34 cellular contexts compared by ENCODE assay signal in the genomic region with DNA sequence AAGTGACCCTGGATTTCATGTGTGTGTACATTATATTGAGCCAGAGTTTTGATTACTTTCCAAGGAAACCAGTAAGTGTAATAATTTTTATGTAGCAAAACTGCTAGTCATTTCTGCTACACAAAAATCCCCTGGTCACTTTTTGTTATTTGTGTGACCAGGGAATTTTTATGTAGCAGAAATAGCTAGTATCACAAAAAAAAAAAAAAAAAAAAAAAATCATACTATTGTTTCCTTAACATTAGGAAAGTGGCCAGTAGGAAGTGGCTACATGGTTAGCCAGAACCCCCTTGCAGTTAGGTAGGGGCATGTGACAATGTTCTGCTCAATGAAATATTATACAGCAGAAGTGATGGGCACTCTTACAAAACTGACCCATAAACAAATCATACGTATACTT.
DNase-seq lines count a peak whose midpoint lies in the region; ATAC-seq, FAIRE-seq and TF ChIP-seq lines count a peak whose summit lies in the region.
"Had no signal": no experiment of that assay in that cellular context is flagged by ENCODE, and none has a peak within 500 bp of the region (broad histone marks: within the 10 kb centered on the region; RNA-seq: fewer than 3 reads in every experiment).

No MANE protein-coding gene starts in this region.

- intact Hi-C loops in GM12878 (cut with micrococcal nuclease; ENCODE audit: unreplicated experiment), result no loop called here

- no peaks in the 10 kb centered on the region for H3K27me3 Mint-ChIP-seq in activated CD8-positive, alpha-beta T cell treated with anti-CD3 and anti-CD28 coated beads, Interleukin-2, amount 10 ng/mL, durations not matched to agents 7 days and 5 days (ENCODE audit: low read depth)
- H3K27me3 Mint-ChIP-seq: B cell; CD4-positive, alpha-beta memory T cell; CD4-positive, alpha-beta T cell; CD4-positive, CD25-positive, alpha-beta regulatory T cell; CD8-positive, alpha-beta memory T cell had no signal

- H3K4me3 Mint-ChIP-seq in activated CD8-positive, alpha-beta T cell treated with anti-CD3 and anti-CD28 coated beads, Interleukin-2, amount 10 ng/mL, durations not matched to agents 7 days and 5 days, result no peak overlapping the region
- H3K4me3 Mint-ChIP-seq: B cell; CD14-positive monocyte; CD4-positive, alpha-beta memory T cell; CD4-positive, alpha-beta T cell; CD4-positive, CD25-positive, alpha-beta regulatory T cell; CD8-positive, alpha-beta memory T cell; CD8-positive, alpha-beta T cell had no signal

- no peak overlapping the region for H2AFZ ChIP-seq in GM12878 (ENCODE audit: control insufficient read depth, low read depth, low read length)

- no peak for TF ChIP-seq EP300 in A549 (IDR thresholded peaks at IDR 0.05)
- TF ChIP-seq EP300 in GM12878 (IDR thresholded peaks at IDR 0.05; ENCODE audit: borderline replicate concordance in 1 of 2, control insufficient read depth in 1 of 2, low read depth in 2 of 2, low read length in 2 of 2), result no peak; a peak in 1 of 4 replicates

- H3K27ac ChIP-seq in A549 (no peak overlapping the region), GM12878 (ENCODE audit: control insufficient read depth, insufficient read depth) (no peak overlapping the region)
- H3K27ac ChIP-seq: 22Rv1; BLaER1; BLaER1 treated with 17β-estradiol and CSF1 and Interleukin-3, amounts not matched to agents 10 nM and 100 nM; C4-2B had no signal

- RAD21 ChIA-PET in GM12878 (lab: Charles Lee; ENCODE audit: unreplicated experiment), result interaction anchor here (0.6 to 6.4 kb wide), 4 partner anchors 25 to 99 kb away, joined by 3 to 29 read pairs (median 6); no protein-coding TSS in a partner anchor

- H3K27me3 ChIP-seq in GM12878 (replicated peaks in 1 of 2; ENCODE audit: control insufficient read depth in 2 of 2, insufficient read depth in 2 of 2, low read length in 1 of 2), result no peaks in the 10 kb centered on the region
- H3K27me3 ChIP-seq: BE2C; BLaER1; BLaER1 treated with 17β-estradiol and CSF1 and Interleukin-3, amounts not matched to agents 10 nM and 100 nM had no signal

- no peaks in the 10 kb centered on the region for H3K79me2 ChIP-seq in GM12878 (ENCODE audit: control insufficient read depth, insufficient read depth, low read length)

- DNase-seq in A549 (ENCODE audit: low read depth in 1 of 2, low spot score in 1 of 2), result no peak
- DNase-seq in GM12865 (ENCODE audit: low read depth), result peak; percentile 2
- no peak for DNase-seq in GM12878 (ENCODE audit: low read depth, low spot score)
- DNase-seq in NCI-H2029 (lab: John Stamatoyannopoulos, UW), result no peak
- no peak for DNase-seq in left lobe of liver (ENCODE audit: low spot score)
- no peak for DNase-seq in activated CD8-positive, alpha-beta T cell treated with anti-CD3 and anti-CD28 coated beads, Interleukin-2, amount 10 ng/mL, durations not matched to agents 7 days and 5 days
- DNase-seq: 8988T; ACHN; AML-193; BE2C; C1 segment of cervical spinal cord; Caco-2; Calu3; CD4-positive, alpha-beta memory T cell; CD4-positive, alpha-beta T cell; CD4-positive, CD25-positive, alpha-beta regulatory T cell; CD8-positive, alpha-beta memory T cell; CD8-positive, alpha-beta T cell; COR-L47; DMS 273 treated with DMSO at 0.1 percent for 48 hours; DMS153; DMS53; DMS79; DMS79 treated with DMSO at 0.1 percent for 48 hours; DND-41; EL had no signal

- no peaks in the 10 kb centered on the region for H3K4me1 Mint-ChIP-seq in activated CD8-positive, alpha-beta T cell treated with anti-CD3 and anti-CD28 coated beads, Interleukin-2, amount 10 ng/mL, durations not matched to agents 7 days and 5 days (ENCODE audit: low read depth)
- H3K4me1 Mint-ChIP-seq: B cell; CD14-positive monocyte; CD4-positive, alpha-beta memory T cell; CD4-positive, CD25-positive, alpha-beta regulatory T cell; CD8-positive, alpha-beta memory T cell had no signal

- no peaks in the 10 kb centered on the region for H3K36me3 Mint-ChIP-seq in activated CD8-positive, alpha-beta T cell treated with anti-CD3 and anti-CD28 coated beads, Interleukin-2, amount 10 ng/mL, durations not matched to agents 7 days and 5 days (ENCODE audit: low read depth)
- H3K36me3 Mint-ChIP-seq: CD14-positive monocyte; CD4-positive, alpha-beta memory T cell; CD4-positive, CD25-positive, alpha-beta regulatory T cell; CD8-positive, alpha-beta memory T cell; CD8-positive, alpha-beta T cell had no signal

- TF ChIP-seq CTCF in A549 (IDR thresholded peaks at IDR 0.05) (no peak), GM12865 (IDR thresholded peaks at IDR 0.05; ENCODE audit: insufficient read depth, low read depth, low read length, missing control alignments) (no peak), GM12878 (IDR thresholded peaks at IDR 0.05 in 2 of 3, conservative IDR thresholded peaks at IDR 0.05 in 1 of 3; ENCODE audit: control insufficient read depth in 2 of 3, extremely low read depth in 1 of 3, insufficient read depth in 1 of 3, low read depth in 3 of 3, low read length in 3 of 3) (no peak)

- SMC1A ChIA-PET in GM12878 (lab: Charles Lee; ENCODE audit: uncharacterized antibody, unreplicated experiment), result interaction anchor here (0.6 to 1.8 kb wide), 9 partner anchors 9 to 322 kb away, joined by 3 to 10 read pairs (median 3); no protein-coding TSS in a partner anchor

- WGBS in A549 (ENCODE audit: missing lambda C conversion rate), result 90% methylated on average over 1 of the region's 1 CpG
- WGBS in GM12878 (ENCODE audit: insufficient coverage, insufficient replicate concordance, low lambda C conversion rate, missing lambda C conversion rate), result 4% methylated on average over 1 of the region's 1 CpG

- BruUV-seq in GM12878 (replicated peaks; lab: Mats Ljungman, UMichigan), result no TSS peak

- TF ChIP-seq RAD21 in A549 (conservative IDR thresholded peaks at IDR 0.05 in 1 of 2, IDR thresholded peaks at IDR 0.05 in 1 of 2) (no peak), GM12878 (IDR thresholded peaks at IDR 0.05; ENCODE audit: insufficient read depth, low read depth, low read length) (no peak)

- no peak overlapping the region for H3K9ac ChIP-seq in GM12878 (ENCODE audit: control insufficient read depth, insufficient read depth, low read length)
- H3K9ac ChIP-seq: BLaER1; BLaER1 treated with 17β-estradiol and CSF1 and Interleukin-3, amounts not matched to agents 10 nM and 100 nM had no signal

- H3K9me3 Mint-ChIP-seq in activated CD8-positive, alpha-beta T cell treated with anti-CD3 and anti-CD28 coated beads, Interleukin-2, amount 10 ng/mL, durations not matched to agents 7 days and 5 days (ENCODE audit: insufficient read depth), result no peaks in the 10 kb centered on the region
- H3K9me3 Mint-ChIP-seq: CD8-positive, alpha-beta T cell had no signal

- no peak overlapping the region for H3K27ac Mint-ChIP-seq in activated CD8-positive, alpha-beta T cell treated with anti-CD3 and anti-CD28 coated beads, Interleukin-2, amount 10 ng/mL, durations not matched to agents 7 days and 5 days
- H3K27ac Mint-ChIP-seq: B cell; CD14-positive monocyte; CD4-positive, alpha-beta memory T cell; CD4-positive, alpha-beta T cell; CD4-positive, CD25-positive, alpha-beta regulatory T cell; CD8-positive, alpha-beta memory T cell; CD8-positive, alpha-beta T cell had no signal

- H3K9me3 ChIP-seq in A549 (no peaks in the 10 kb centered on the region), GM12878 (replicated peaks; ENCODE audit: control insufficient read depth, insufficient read depth, low read length) (no peaks in the 10 kb centered on the region)
- H3K9me3 ChIP-seq: BE2C; BLaER1; BLaER1 treated with 17β-estradiol and CSF1 and Interleukin-3, amounts not matched to agents 10 nM and 100 nM had no signal

- no peak for ATAC-seq in A549
- peak; percentile 69 for ATAC-seq in GM12878
- ATAC-seq in left lobe of liver, result no peak
- ATAC-seq in activated CD8-positive, alpha-beta T cell treated with anti-CD3 and anti-CD28 coated beads, Interleukin-2, amount 10 ng/mL, durations not matched to agents 7 days and 5 days, result no peak
- ATAC-seq: CD8-positive, alpha-beta T cell had no signal

- in situ Hi-C loops in GM12878 (cut with MboI), result no loop called here

- POLR2A ChIA-PET in A549 (lab: Yijun Ruan, JAX), result no interaction called here
- POLR2A ChIA-PET in GM12878 (lab: Charles Lee), result interaction anchor here (0.6 to 1.0 kb wide), 2 partner anchors 29 to 985 kb away, joined by 4 to 5 read pairs; no protein-coding TSS in a partner anchor
- POLR2A ChIA-PET in activated CD8-positive, alpha-beta T cell treated with anti-CD3 and anti-CD28 coated beads, Interleukin-2, amount 10 ng/mL, durations not matched to agents 7 days and 5 days (lab: Charles Lee), result no interaction called here

- CTCF ChIA-PET in A549 (lab: Yijun Ruan, JAX), result interaction anchor here (0.6 to 1.3 kb wide), 2 partner anchors 10 to 53 kb away, joined by 3 read pairs; no protein-coding TSS in a partner anchor
- CTCF ChIA-PET in GM12878 (lab: Yijun Ruan, JAX), result interaction anchor here (0.8 to 3.9 kb wide), 5 partner anchors 12 to 278 kb away, joined by 3 to 13 read pairs (median 3); no protein-coding TSS in a partner anchor
- CTCF ChIA-PET in activated CD8-positive, alpha-beta T cell treated with anti-CD3 and anti-CD28 coated beads, Interleukin-2, amount 10 ng/mL, durations not matched to agents 7 days and 5 days (lab: Charles Lee), result no interaction called here

- H3K4me2 ChIP-seq in A549 (no peak overlapping the region), GM12878 (ENCODE audit: control insufficient read depth, insufficient read depth) (no peak overlapping the region)
- H3K4me2 ChIP-seq: BLaER1; BLaER1 treated with 17β-estradiol and CSF1 and Interleukin-3, amounts not matched to agents 10 nM and 100 nM had no signal

- H3K4me3 ChIP-seq in A549, result no peak overlapping the region
- H3K4me3 ChIP-seq in GM12865 (ENCODE audit: low read depth, low read length), result no peak overlapping the region
- no peak overlapping the region for H3K4me3 ChIP-seq in GM12878
- H3K4me3 ChIP-seq: BLaER1; BLaER1 treated with 17β-estradiol and CSF1 and Interleukin-3, amounts not matched to agents 10 nM and 100 nM had no signal

- no peaks in the 10 kb centered on the region for H4K20me1 ChIP-seq in GM12878 (ENCODE audit: control insufficient read depth, insufficient read depth)
- H4K20me1 ChIP-seq: BLaER1; BLaER1 treated with 17β-estradiol and CSF1 and Interleukin-3, amounts not matched to agents 10 nM and 100 nM had no signal

- no peaks in the 10 kb centered on the region for H3K4me1 ChIP-seq in A549
- H3K4me1 ChIP-seq in GM12878 (ENCODE audit: control insufficient read depth, insufficient read depth, low read length), result no peaks in the 10 kb centered on the region
- H3K4me1 ChIP-seq: BE2C, Caco-2 had no signal

- H3K36me3 ChIP-seq in GM12878 (ENCODE audit: control insufficient read depth in 2 of 2, insufficient read depth in 2 of 2, low read length in 1 of 2), result no peaks in the 10 kb centered on the region
- H3K36me3 ChIP-seq: BE2C; BLaER1; BLaER1 treated with 17β-estradiol and CSF1 and Interleukin-3, amounts not matched to agents 10 nM and 100 nM had no signal

- no peak for TF ChIP-seq POLR2A in A549 (IDR thresholded peaks at IDR 0.05; ENCODE audit: low read length)
- TF ChIP-seq POLR2A in GM12878 (IDR thresholded peaks at IDR 0.05; ENCODE audit: low read depth, low read length), result no peak

- FAIRE-seq in A549 (lab: Jason Lieb, UNC) (peak; percentile 32), GM12878 (lab: Jason Lieb, UNC) (no peak)
- FAIRE-seq: A204.1, D721Med had no signal

TF ChIP-seq in A549, 52 proteins besides CTCF, POLR2A, EP300 and RAD21 (continues in another document):
- TF ChIP-seq NR3C1 (IDR thresholded peaks at IDR 0.05), result no peak
